27 cellular contexts compared by ENCODE assay signal in genomic region chr2:422676-423435, GRCh38.
"Had no signal": no experiment of that assay in that cellular context is flagged by ENCODE, and none has a peak within 500 bp of the region (broad histone marks: within the 10 kb centered on the region; RNA-seq: fewer than 3 reads in every experiment).

No MANE protein-coding gene starts in this region.

- H3K4me3 Mint-ChIP-seq: activated CD4-positive, alpha-beta T cell treated with anti-CD3 and anti-CD28 coated beads for 36 hours; activated CD4-positive, alpha-beta T cell treated with anti-CD3 and anti-CD28 coated beads, Interleukin-2, amount 10 ng/mL, durations not matched to agents 7 days and 5 days; activated CD8-positive, alpha-beta T cell treated with anti-CD3 and anti-CD28 coated beads for 36 hours; activated naive CD8-positive, alpha-beta T cell; activated T-helper 1 cell treated with anti-CD3 and anti-CD28 coated beads, Interleukin-12 subunit alpha, Interleukin-12 subunit beta, Interleukin-2, Interleukin-4 antibody, amounts not matched to agents 30 ng/mL and 10 ng/mL and 1 ng/mL, durations not matched to agents 14 hours and 24 hours and 36 hours; effector memory CD8-positive, alpha-beta T cell; T-helper 17 cell had no signal

- H3K9me3 Mint-ChIP-seq: activated CD4-positive, alpha-beta T cell treated with anti-CD3 and anti-CD28 coated beads, Interleukin-2, amount 10 ng/mL, durations not matched to agents 7 days and 5 days; activated CD8-positive, alpha-beta T cell treated with anti-CD3 and anti-CD28 coated beads for 36 hours; activated T-helper 1 cell treated with anti-CD3 and anti-CD28 coated beads, Interleukin-12 subunit alpha, Interleukin-12 subunit beta, Interleukin-2, Interleukin-4 antibody, amounts not matched to agents 30 ng/mL and 10 ng/mL and 1 ng/mL, durations not matched to agents 14 hours and 24 hours and 36 hours; effector memory CD8-positive, alpha-beta T cell had no signal

- H3K4me3 ChIP-seq: body of pancreas had no signal

- H3K27ac ChIP-seq: body of pancreas, epithelial cell of prostate had no signal

- H3K27me3 ChIP-seq: body of pancreas had no signal

- H3K27ac Mint-ChIP-seq: activated CD4-positive, alpha-beta T cell treated with anti-CD3 and anti-CD28 coated beads for 36 hours; activated CD4-positive, alpha-beta T cell treated with anti-CD3 and anti-CD28 coated beads, Interleukin-2, amount 10 ng/mL, durations not matched to agents 7 days and 5 days; activated CD8-positive, alpha-beta T cell treated with anti-CD3 and anti-CD28 coated beads for 36 hours; activated naive CD8-positive, alpha-beta T cell; activated T-helper 1 cell treated with anti-CD3 and anti-CD28 coated beads, Interleukin-12 subunit alpha, Interleukin-12 subunit beta, Interleukin-2, Interleukin-4 antibody, amounts not matched to agents 30 ng/mL and 10 ng/mL and 1 ng/mL, durations not matched to agents 14 hours and 24 hours and 36 hours; T-helper 17 cell had no signal

- ATAC-seq: activated CD4-positive, alpha-beta T cell treated with anti-CD3 and anti-CD28 coated beads for 36 hours; activated CD8-positive, alpha-beta T cell treated with anti-CD3 and anti-CD28 coated beads for 36 hours; body of pancreas; effector memory CD8-positive, alpha-beta T cell; T-helper 17 cell had no signal

- H3K4me1 ChIP-seq: body of pancreas had no signal

- H3K36me3 Mint-ChIP-seq: activated naive CD8-positive, alpha-beta T cell had no signal

- H3K4me1 Mint-ChIP-seq: activated CD4-positive, alpha-beta T cell treated with anti-CD3 and anti-CD28 coated beads for 36 hours had no signal

- H3K9me3 ChIP-seq: body of pancreas had no signal

- DNase-seq: activated CD4-positive, alpha-beta T cell treated with anti-CD3 and anti-CD28 coated beads for 36 hours; activated CD4-positive, alpha-beta T cell treated with anti-CD3 and anti-CD28 coated beads, Interleukin-2, amount 10 ng/mL, durations not matched to agents 7 days and 5 days; activated CD4-positive, alpha-beta T cell treated with anti-CD3 and anti-CD28 coated beads, Interleukin-2, amount 50 U/mL, for 4 hours; activated CD4-positive, CD25-positive, alpha-beta regulatory T cell; activated CD4-positive, CD25-positive, alpha-beta regulatory T cell treated with anti-CD3 and anti-CD28 coated beads, Interleukin-2, amount 50 U/mL, for 72 hours; activated CD8-positive, alpha-beta memory T cell treated with anti-CD3 and anti-CD28 coated beads for 24 hours; activated CD8-positive, alpha-beta memory T cell treated with anti-CD3 and anti-CD28 coated beads, Interleukin-2, amount 50 U/mL, for 4 hours; activated CD8-positive, alpha-beta T cell treated with anti-CD3 and anti-CD28 coated beads for 36 hours; activated gamma-delta T cell treated with Interleukin-2 at 50 U/mL for 16 hours; activated naive CD4-positive, alpha-beta T cell treated with anti-CD3 and anti-CD28 coated beads, Interleukin-2, amount 50 U/mL, for 16 hours; activated naive CD4-positive, alpha-beta T cell treated with Interleukin-2 at 50 U/mL for 16 hours; activated T-cell treated with anti-CD3 and anti-CD28 coated beads, Interleukin-2, amount 50 U/mL, for 1 hour; activated T-cell treated with anti-CD3 and anti-CD28 coated beads, Interleukin-2, amount 50 U/mL, for 48 hours; amniotic stem cell; anterior cingulate cortex; body of pancreas; caudate nucleus; cortex of kidney; dermis blood vessel endothelial cell; effector CD4-positive, alpha-beta T cell; effector memory CD8-positive, alpha-beta T cell; foreskin fibroblast; T-helper 1 cell; T-helper 17 cell had no signal
